Comparison of ENCODE assay signal across 8 cellular contexts in the genomic region with DNA sequence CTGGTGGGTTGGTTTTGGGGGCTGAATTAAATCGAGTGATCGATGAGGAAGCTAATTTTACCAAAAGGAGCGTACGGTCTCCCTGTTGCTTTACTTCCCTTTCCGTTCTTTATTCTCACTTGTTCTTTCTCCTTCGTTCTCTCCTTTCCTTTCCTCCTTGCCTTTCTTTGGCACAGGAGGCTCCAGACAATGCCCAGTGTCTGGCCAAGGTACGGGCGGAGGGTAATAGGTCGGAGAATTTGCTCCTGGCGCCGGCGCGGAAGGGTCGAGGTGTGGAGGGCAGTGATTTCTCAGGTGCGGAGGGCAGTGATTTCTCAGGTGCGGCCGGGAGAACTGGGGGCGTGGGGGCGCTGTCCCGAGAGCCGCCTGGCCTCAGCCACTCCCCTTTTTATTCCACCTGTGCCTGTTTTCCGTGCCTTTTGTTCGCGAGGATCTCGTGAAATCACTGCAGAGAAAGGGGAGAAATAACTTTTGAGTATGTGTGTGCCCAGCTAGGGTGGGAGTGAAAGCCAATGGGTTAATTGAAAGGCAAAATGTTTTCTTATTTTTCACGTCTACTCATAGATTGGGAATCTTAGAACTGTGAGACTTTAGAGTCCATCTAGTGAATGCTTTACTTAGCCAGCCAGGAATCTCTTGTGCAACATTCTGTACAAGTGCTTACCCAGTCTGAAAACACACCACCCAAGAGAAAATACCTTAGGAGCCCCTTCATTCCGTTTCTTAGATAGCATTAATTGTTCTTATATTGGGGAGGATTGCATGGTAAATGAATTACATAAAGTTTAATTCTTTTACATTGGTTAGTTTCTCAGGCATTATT. TPM values are rescaled to one million over a fixed set of nuclear protein-coding genes. Genes with fewer than 3 reads are reported as not detected.
DNase-seq lines count a peak whose midpoint lies in the region; TF ChIP-seq lines count a peak whose summit lies in the region.

No MANE protein-coding gene starts in this region.

- no peak for TF ChIP-seq EP300 in tibial nerve (IDR thresholded peaks at IDR 0.05)

- WGBS in lower leg skin, 2 donors = 1% methylated on average over 24 to 27 of the region's 27 CpGs
- 1 to 2% methylated on average over 27 of the region's 27 CpGs for WGBS in tibial nerve, 2 donors

- intact Hi-C loops in lower leg skin (cut with DNase I; ENCODE audit: low total_unique reads) = loop anchor here (10.0 kb wide), 2 partner anchors 166 to 396 kb away; no protein-coding TSS in a partner anchor

- no peaks in the 10 kb centered on the region for H3K36me3 ChIP-seq in tibial nerve

- H3K4me1 ChIP-seq in tibial nerve = peaks cover 0 to 14% (median 3%) of the 10 kb centered on the region in 4 donors

- TF ChIP-seq CTCF in lower leg skin (IDR thresholded peaks at IDR 0.05) (no peak), tibial nerve (IDR thresholded peaks at IDR 0.05) (no peak), GM13976 (IDR thresholded peaks at IDR 0.05; ENCODE audit: borderline replicate concordance, control extremely low read depth, extremely low read depth, insufficient read depth, missing control alignments) (no peak)

- no peaks in the 10 kb centered on the region for H3K27me3 ChIP-seq in tibial nerve

- H3K27ac ChIP-seq in tibial nerve = peak overlapping the region in 3 of 4 donors; percentile 85 to 90 (median 86)

- in situ Hi-C loops in G401 (cut with HindIII; ENCODE audit: low sequenced_read_pairs) (no loop called here), GM13976 (cut with MboI; ENCODE audit: low sequenced_read_pairs, unreplicated experiment) (loop anchor here (10.0 kb wide), 2 partner anchors 176 to 376 kb away; no protein-coding TSS in a partner anchor)

- H3K4me3 ChIP-seq in lower leg skin (ENCODE audit: low read depth, poor library complexity, severe bottlenecking) (peak overlapping the region; percentile 72), tibial nerve (peak overlapping the region; percentile 82 to 94 (median 82))

- peak; percentile 9 for DNase-seq in 8988T
- DNase-seq in G401 (ENCODE audit: low spot score) = peak; percentile 29
- peak; percentile 29 for DNase-seq in NCI-H345 treated with DMSO at 0.1 percent for 48 hours (lab: John Stamatoyannopoulos, UW; ENCODE audit: unreplicated experiment)
- peak; percentile 14 for DNase-seq in cerebellum (ENCODE audit: low spot score)
- DNase-seq in lower leg skin (ENCODE audit: low spot score in 2 of 2) = no peak
- no peak for DNase-seq in tibial nerve (ENCODE audit: low spot score in 2 of 2)
- DNase-seq in GM13976 (ENCODE audit: low spot score) = no peak
- DNase-seq in activated CD8-positive, alpha-beta memory T cell treated with anti-CD3 and anti-CD28 coated beads for 24 hours = no peak

- TF ChIP-seq POLR2A in lower leg skin (IDR thresholded peaks at IDR 0.05) (no peak), tibial nerve (IDR thresholded peaks at IDR 0.05) (no peak)

- H3K9me3 ChIP-seq in tibial nerve = no peaks in the 10 kb centered on the region

RNA-seq across cellular contexts. Expression of gene FNBP1L, which starts 1.3 kb away (rescaled TPM):
- 5.6 and 9.2 TPM in 2 replicates for total RNA-seq in G401 (2014; rRNA removed; shearing (Covaris generic))
- total RNA-seq in cerebellum (235 TPM), lower leg skin (10 to 100 TPM; 19.4 to 30.4 (median 21.9) TPM), tibial nerve (10 to 100 TPM; 18.3 to 23.2 (median 20.5) TPM)

Comparison
In these comparisons a context has a peak if more than half of its experiments do, and no peak if none do; other contexts are left out.
1. DNase-seq: peak in 8988T (single experiment), G401 (single experiment), NCI-H345 treated with DMSO at 0.1 percent for 48 hours (single experiment) and cerebellum (single experiment); none in lower leg skin (0 of 2), tibial nerve (0 of 2), GM13976 (single experiment) and activated CD8-positive, alpha-beta memory T cell treated with anti-CD3 and anti-CD28 coated beads for 24 hours (single experiment).